14 cellular contexts compared by ENCODE assay signal in genomic region chr2:124755386-124755785, GRCh38.
"Had no signal": no experiment of that assay in that cellular context is flagged by ENCODE, and none has a peak within 500 bp of the region (broad histone marks: within the 10 kb centered on the region; RNA-seq: fewer than 3 reads in every experiment).

No MANE protein-coding gene starts in this region.

- H3K36me3 Mint-ChIP-seq: mesothelial cell of epicardium; natural killer cell treated with Interleukin-12 subunit alpha and Interleukin-12 subunit beta and Interleukin-15 and Interleukin-18, amount 100 ng/mL, for 72 hours; neural progenitor cell; type B pancreatic cell had no signal

- H3K4me3 Mint-ChIP-seq: mesothelial cell of epicardium; natural killer cell treated with Interleukin-12 subunit alpha and Interleukin-12 subunit beta and Interleukin-15 and Interleukin-18, amount 100 ng/mL, for 72 hours; neural progenitor cell; type B pancreatic cell had no signal

- DNase-seq: effector memory CD4-positive, alpha-beta T cell; foreskin fibroblast; kidney glomerular epithelial cell; nucleus accumbens; ovary; sigmoid colon; stimulated activated CD4-positive, alpha-beta T cell treated with anti-CD3 and anti-CD28 coated beads, Interleukin-2, amount 100 ng/mL, for 48 hours; stimulated activated naive CD8-positive, alpha-beta T cell treated with anti-CD3 and anti-CD28 coated beads, Interleukin-15, Interleukin-2, amounts not matched to agents 100 U/mL and 50 U/mL, for 24 hours; thyroid gland had no signal

- H3K4me1 Mint-ChIP-seq: neural progenitor cell had no signal

- H3K27ac Mint-ChIP-seq: mesothelial cell of epicardium; natural killer cell treated with Interleukin-12 subunit alpha and Interleukin-12 subunit beta and Interleukin-15 and Interleukin-18, amount 100 ng/mL, for 72 hours; neural progenitor cell; type B pancreatic cell had no signal

- H3K9me3 Mint-ChIP-seq: mesothelial cell of epicardium, neural progenitor cell, type B pancreatic cell had no signal

- H3K27me3 Mint-ChIP-seq: natural killer cell treated with Interleukin-12 subunit alpha and Interleukin-12 subunit beta and Interleukin-15 and Interleukin-18, amount 100 ng/mL, for 72 hours; type B pancreatic cell had no signal

- ATAC-seq: esophagus mucosa; natural killer cell treated with Interleukin-12 subunit alpha and Interleukin-12 subunit beta and Interleukin-15 and Interleukin-18, amount 100 ng/mL, for 72 hours; stimulated activated naive CD8-positive, alpha-beta T cell treated with anti-CD3 and anti-CD28 coated beads, Interleukin-15, Interleukin-2, amounts not matched to agents 100 U/mL and 50 U/mL, for 24 hours had no signal
